Comparison of ENCODE assay signal across 1 cellular context in the genomic region with DNA sequence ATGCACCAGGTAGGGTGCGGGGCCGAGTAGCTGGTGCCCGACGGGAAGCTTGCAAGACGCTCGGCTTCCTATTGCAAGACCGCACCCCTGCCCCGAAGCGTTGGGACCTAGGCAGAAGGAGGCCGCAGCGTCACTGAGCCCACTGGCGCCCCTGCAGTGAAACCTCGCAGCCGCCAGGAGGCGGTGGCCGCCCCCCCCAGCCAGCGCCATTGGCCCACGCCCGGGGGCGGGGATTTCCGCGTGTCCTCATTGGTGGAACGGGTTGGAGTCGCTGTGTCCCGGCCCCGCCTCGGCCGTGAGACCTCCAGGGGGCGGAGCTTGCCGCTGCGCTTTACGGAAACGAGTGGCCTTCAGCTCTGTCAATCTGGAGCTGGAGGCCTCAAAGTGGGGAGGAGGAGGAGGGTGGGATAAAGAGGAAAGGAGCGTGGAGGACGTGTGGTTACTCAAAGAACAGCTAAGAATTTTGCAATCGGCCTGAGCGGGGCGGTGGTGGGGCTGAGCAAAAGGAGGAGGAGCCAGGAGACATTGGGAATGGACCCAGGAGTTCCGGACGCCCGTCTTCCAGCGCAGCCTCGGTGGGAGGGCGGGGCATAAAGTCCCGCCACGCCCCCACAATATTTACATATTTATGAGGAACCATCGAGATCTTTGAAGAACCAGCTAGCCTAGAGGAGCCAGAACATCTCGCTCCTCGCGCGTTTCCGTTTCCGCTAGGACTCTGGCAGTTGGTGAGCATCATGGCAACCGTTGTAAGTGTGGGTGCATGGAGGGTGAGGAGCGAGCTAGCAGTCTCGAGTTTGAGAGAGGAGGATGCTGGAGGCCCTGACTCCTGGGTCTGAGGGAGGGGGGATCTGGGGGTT.
TF ChIP-seq lines count a peak whose summit lies in the region.

TSS of gene GYS1 (minus strand) at position 135 of the 860 bp plus-strand sequence. CDS start 197 bp downstream, outside the sequence.
TSS of gene RUVBL2 (plus strand) at position 713 of the 860 bp plus-strand sequence. CDS start at position 738, 25 bp downstream.

TF ChIP-seq in H1, 55 proteins besides CTCF, POLR2A, EP300 and RAD21 (continued from another document):
- TF ChIP-seq SIRT6 (IDR thresholded peaks at IDR 0.05; ENCODE audit: low read length) (no peak), POU5F1 (IDR thresholded peaks at IDR 0.05; ENCODE audit: low read depth, low read length) (no peak)
